1 cellular context compared by ENCODE assay signal in genomic region chr16:86383488-86384262, GRCh38.
TF ChIP-seq lines count a peak whose summit lies in the region.

No MANE protein-coding gene starts in this region.

TF ChIP-seq in IMR-90, 13 proteins besides CTCF, POLR2A, EP300 and RAD21 (continued from another document):
- TF ChIP-seq SMC3 (IDR thresholded peaks at IDR 0.05; ENCODE audit: low read depth, low read length): no peak
